8 cellular contexts compared by ENCODE assay signal in the genomic region with DNA sequence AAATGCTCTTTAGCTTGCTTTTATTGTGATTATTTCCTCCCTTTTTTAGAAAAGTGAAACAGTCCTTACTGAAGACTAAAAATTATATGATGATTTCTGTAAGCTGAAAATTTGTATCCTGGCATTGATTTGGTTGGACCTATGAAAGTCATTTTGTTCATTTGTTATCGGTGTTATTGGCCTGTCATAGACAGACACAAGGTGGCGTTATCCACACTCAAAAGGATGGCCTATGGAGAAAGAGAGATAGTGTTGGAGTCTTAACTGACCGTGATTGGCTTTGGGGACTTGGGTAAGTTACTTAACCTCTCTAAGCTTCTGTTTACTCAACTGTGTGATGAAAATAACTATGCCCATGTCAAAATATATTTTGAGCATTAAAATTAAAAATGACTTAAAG.
A peak's percentile ranks its signal among the peaks of the same experiment; 100 is the strongest.
DNase-seq lines count a peak whose midpoint lies in the region; ATAC-seq and TF ChIP-seq lines count a peak whose summit lies in the region.

No MANE protein-coding gene starts in this region.

- DNase-seq in Jurkat, Clone E6-1 (ENCODE audit: low read depth, low spot score), result peak; percentile 36
- peak; percentile 59 for DNase-seq in RPMI8226
- DNase-seq in iPS DF 4.7 (ENCODE audit: extremely low read depth, low spot score), result peak; percentile 38
- DNase-seq in GM03348 (ENCODE audit: low spot score), result no peak
- DNase-seq in NOMO-1 treated with dmso at 0.1 percent for 144 hours (lab: John Stamatoyannopoulos, UW; ENCODE audit: unreplicated experiment), result no peak
- DNase-seq in OCI-M2 (lab: John Stamatoyannopoulos, UW; ENCODE audit: unreplicated experiment), result no peak
- no peak for DNase-seq in upper lobe of left lung

- ATAC-seq in GM18519 (IDR thresholded peaks at IDR 0.05; ENCODE audit: low FRiP score, unreplicated experiment), result peak; percentile 78
- ATAC-seq in upper lobe of left lung (ENCODE audit: low FRiP score in 2 of 2), result no peak

- no peaks in the 10 kb centered on the region for H3K4me1 ChIP-seq in upper lobe of left lung

- TF ChIP-seq EP300 in upper lobe of left lung (IDR thresholded peaks at IDR 0.05), result no peak

- no peaks in the 10 kb centered on the region for H3K9me3 ChIP-seq in upper lobe of left lung

- no peaks in the 10 kb centered on the region for H3K36me3 ChIP-seq in upper lobe of left lung

- TF ChIP-seq CTCF in upper lobe of left lung (IDR thresholded peaks at IDR 0.05), result no peak

- no peaks in the 10 kb centered on the region for H3K27me3 ChIP-seq in upper lobe of left lung

- H3K27ac ChIP-seq in upper lobe of left lung, result no peak overlapping the region

- 19 to 24% methylated on average over 3 of the region's 3 CpGs for WGBS in upper lobe of left lung, 2 donors

- TF ChIP-seq POLR2A in upper lobe of left lung (IDR thresholded peaks at IDR 0.05), result no peak

- no peak overlapping the region for H3K4me3 ChIP-seq in Jurkat, Clone E6-1 (ENCODE audit: low read length)
- no peak overlapping the region for H3K4me3 ChIP-seq in upper lobe of left lung

Comparison
In these comparisons a context has a peak if more than half of its experiments do, and no peak if none do; other contexts are left out.
1. DNase-seq: peak in Jurkat, Clone E6-1 (single experiment), RPMI8226 (single experiment) and iPS DF 4.7 (single experiment); none in GM03348 (single experiment), NOMO-1 treated with dmso at 0.1 percent for 144 hours (single experiment), OCI-M2 (single experiment) and upper lobe of left lung (0 of 2).